Comparison of ENCODE assay signal across 2 cellular contexts in the genomic region with DNA sequence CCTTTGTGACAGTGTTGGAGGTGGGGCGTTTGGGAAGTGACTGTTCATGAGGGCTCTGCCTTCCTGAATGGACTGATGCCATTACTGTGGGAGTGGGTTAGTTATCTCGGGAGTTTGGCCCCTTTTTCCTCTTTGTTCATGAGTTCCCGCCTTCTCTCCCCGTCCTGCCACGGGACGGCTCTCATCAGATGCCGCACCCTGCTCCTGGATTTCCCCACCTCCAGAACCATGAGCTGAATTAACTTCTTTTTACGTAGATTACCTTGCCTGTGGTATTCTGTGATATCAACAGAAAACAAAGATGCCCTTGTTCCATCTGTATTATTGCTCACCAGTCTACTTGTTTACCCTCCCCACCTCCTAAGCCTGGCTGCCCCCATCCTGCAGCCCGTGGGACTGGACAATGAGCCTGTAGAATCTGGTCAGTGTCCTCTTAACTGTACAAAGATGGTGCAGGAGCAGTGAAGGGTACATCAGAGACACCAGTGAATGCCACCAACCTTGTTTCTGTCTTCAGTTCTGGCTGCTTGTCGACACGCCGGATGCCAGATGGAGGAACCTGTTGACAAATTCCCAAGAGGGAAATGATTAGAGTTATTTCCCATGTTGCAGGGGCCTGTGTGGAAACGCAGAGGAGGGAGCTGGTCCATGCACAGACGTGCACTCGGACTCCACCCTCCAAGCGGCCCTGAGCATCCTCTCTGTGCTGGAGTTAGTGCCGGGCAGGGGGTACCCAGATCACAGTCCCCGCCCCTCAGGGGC.
TF ChIP-seq lines count a peak whose summit lies in the region.

No MANE protein-coding gene starts in this region.

TF ChIP-seq in HepG2, 621 proteins besides CTCF, POLR2A, EP300 and RAD21 (continues in another document):
- TF ChIP-seq ZNF644 (CRISPR knock-in tag; IDR thresholded peaks at IDR 0.05; ENCODE audit: low read depth) = 0 out of 2 replicates have a peak, but pooled peaks have one; percentile 53
- peak; percentile 24; the same call in 1 of the 2 replicates for TF ChIP-seq CEBPG (CRISPR knock-in tag; IDR thresholded peaks at IDR 0.05)
- no peak for TF ChIP-seq ZNF230 (CRISPR knock-in tag; IDR thresholded peaks at IDR 0.05)
- TF ChIP-seq, protein P1, sequence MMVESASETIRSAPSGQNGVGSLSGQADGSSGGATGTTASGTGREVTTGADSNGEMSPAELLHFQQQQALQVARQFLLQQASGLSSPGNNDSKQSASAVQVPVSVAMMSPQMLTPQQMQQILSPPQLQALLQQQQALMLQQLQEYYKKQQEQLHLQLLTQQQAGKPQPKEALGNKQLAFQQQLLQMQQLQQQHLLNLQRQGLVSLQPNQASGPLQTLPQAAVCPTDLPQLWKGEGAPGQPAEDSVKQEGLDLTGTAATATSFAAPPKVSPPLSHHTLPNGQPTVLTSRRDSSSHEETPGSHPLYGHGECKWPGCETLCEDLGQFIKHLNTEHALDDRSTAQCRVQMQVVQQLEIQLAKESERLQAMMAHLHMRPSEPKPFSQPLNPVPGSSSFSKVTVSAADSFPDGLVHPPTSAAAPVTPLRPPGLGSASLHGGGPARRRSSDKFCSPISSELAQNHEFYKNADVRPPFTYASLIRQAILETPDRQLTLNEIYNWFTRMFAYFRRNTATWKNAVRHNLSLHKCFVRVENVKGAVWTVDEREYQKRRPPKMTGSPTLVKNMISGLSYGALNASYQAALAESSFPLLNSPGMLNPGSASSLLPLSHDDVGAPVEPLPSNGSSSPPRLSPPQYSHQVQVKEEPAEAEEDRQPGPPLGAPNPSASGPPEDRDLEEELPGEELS (CRISPR knock-in tag; IDR thresholded peaks at IDR 0.05) = peak; percentile 26; the same call in 1 of the 2 replicates
- TF ChIP-seq, protein P2, sequence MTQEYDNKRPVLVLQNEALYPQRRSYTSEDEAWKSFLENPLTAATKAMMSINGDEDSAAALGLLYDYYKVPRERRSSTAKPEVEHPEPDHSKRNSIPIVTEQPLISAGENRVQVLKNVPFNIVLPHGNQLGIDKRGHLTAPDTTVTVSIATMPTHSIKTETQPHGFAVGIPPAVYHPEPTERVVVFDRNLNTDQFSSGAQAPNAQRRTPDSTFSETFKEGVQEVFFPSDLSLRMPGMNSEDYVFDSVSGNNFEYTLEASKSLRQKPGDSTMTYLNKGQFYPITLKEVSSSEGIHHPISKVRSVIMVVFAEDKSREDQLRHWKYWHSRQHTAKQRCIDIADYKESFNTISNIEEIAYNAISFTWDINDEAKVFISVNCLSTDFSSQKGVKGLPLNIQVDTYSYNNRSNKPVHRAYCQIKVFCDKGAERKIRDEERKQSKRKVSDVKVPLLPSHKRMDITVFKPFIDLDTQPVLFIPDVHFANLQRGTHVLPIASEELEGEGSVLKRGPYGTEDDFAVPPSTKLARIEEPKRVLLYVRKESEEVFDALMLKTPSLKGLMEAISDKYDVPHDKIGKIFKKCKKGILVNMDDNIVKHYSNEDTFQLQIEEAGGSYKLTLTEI (CRISPR knock-in tag; conservative IDR thresholded peaks at IDR 0.05) = no peak
- TF ChIP-seq, protein P3, sequence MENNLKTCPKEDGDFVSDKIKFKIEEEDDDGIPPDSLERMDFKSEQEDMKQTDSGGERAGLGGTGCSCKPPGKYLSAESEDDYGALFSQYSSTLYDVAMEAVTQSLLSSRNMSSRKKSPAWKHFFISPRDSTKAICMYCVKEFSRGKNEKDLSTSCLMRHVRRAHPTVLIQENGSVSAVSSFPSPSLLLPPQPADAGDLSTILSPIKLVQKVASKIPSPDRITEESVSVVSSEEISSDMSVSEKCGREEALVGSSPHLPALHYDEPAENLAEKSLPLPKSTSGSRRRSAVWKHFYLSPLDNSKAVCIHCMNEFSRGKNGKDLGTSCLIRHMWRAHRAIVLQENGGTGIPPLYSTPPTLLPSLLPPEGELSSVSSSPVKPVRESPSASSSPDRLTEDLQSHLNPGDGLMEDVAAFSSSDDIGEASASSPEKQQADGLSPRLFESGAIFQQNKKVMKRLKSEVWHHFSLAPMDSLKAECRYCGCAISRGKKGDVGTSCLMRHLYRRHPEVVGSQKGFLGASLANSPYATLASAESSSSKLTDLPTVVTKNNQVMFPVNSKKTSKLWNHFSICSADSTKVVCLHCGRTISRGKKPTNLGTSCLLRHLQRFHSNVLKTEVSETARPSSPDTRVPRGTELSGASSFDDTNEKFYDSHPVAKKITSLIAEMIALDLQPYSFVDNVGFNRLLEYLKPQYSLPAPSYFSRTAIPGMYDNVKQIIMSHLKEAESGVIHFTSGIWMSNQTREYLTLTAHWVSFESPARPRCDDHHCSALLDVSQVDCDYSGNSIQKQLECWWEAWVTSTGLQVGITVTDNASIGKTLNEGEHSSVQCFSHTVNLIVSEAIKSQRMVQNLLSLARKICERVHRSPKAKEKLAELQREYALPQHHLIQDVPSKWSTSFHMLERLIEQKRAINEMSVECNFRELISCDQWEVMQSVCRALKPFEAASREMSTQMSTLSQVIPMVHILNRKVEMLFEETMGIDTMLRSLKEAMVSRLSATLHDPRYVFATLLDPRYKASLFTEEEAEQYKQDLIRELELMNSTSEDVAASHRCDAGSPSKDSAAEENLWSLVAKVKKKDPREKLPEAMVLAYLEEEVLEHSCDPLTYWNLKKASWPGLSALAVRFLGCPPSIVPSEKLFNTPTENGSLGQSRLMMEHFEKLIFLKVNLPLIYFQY (CRISPR knock-in tag; IDR thresholded peaks at IDR 0.05; ENCODE audit: borderline replicate concordance) = no peak
- peak; percentile 59 for TF ChIP-seq PHF21A (CRISPR knock-in tag; IDR thresholded peaks at IDR 0.05)
- TF ChIP-seq, protein P4, sequence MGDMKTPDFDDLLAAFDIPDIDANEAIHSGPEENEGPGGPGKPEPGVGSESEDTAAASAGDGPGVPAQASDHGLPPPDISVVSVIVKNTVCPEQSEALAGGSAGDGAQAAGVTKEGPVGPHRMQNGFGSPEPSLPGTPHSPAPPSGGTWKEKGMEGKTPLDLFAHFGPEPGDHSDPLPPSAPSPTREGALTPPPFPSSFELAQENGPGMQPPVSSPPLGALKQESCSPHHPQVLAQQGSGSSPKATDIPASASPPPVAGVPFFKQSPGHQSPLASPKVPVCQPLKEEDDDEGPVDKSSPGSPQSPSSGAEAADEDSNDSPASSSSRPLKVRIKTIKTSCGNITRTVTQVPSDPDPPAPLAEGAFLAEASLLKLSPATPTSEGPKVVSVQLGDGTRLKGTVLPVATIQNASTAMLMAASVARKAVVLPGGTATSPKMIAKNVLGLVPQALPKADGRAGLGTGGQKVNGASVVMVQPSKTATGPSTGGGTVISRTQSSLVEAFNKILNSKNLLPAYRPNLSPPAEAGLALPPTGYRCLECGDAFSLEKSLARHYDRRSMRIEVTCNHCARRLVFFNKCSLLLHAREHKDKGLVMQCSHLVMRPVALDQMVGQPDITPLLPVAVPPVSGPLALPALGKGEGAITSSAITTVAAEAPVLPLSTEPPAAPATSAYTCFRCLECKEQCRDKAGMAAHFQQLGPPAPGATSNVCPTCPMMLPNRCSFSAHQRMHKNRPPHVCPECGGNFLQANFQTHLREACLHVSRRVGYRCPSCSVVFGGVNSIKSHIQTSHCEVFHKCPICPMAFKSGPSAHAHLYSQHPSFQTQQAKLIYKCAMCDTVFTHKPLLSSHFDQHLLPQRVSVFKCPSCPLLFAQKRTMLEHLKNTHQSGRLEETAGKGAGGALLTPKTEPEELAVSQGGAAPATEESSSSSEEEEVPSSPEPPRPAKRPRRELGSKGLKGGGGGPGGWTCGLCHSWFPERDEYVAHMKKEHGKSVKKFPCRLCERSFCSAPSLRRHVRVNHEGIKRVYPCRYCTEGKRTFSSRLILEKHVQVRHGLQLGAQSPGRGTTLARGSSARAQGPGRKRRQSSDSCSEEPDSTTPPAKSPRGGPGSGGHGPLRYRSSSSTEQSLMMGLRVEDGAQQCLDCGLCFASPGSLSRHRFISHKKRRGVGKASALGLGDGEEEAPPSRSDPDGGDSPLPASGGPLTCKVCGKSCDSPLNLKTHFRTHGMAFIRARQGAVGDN (CRISPR knock-in tag; IDR thresholded peaks at IDR 0.05) = 0 out of 2 replicates have a peak, but pooled peaks have one; percentile 19
- TF ChIP-seq ZNF564 (CRISPR knock-in tag; IDR thresholded peaks at IDR 0.05) = peak; percentile 96
- TF ChIP-seq SP5 (CRISPR knock-in tag; IDR thresholded peaks at IDR 0.05; ENCODE audit: borderline replicate concordance, low read depth) = 0 out of 2 replicates have a peak, but pooled peaks have one; percentile 12

TF ChIP-seq in H1, 55 proteins besides CTCF, POLR2A, EP300 and RAD21:
- TF ChIP-seq KDM1A (IDR thresholded peaks at IDR 0.05; ENCODE audit: borderline replicate concordance, low read length) = no peak
- no peak for TF ChIP-seq TCF12 (IDR thresholded peaks at IDR 0.05; ENCODE audit: low read depth, low read length)
- TF ChIP-seq GABPA (IDR thresholded peaks at IDR 0.05; ENCODE audit: borderline replicate concordance, insufficient read depth, low read length) = no peak
- TF ChIP-seq, protein P5, sequence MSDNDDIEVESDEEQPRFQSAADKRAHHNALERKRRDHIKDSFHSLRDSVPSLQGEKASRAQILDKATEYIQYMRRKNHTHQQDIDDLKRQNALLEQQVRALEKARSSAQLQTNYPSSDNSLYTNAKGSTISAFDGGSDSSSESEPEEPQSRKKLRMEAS (IDR thresholded peaks at IDR 0.05) = no peak
- no peak for TF ChIP-seq CHD1 (IDR thresholded peaks at IDR 0.05; ENCODE audit: low read depth, low read length)
- no peak for TF ChIP-seq RBBP5 (IDR thresholded peaks at IDR 0.05; ENCODE audit: borderline replicate concordance, low read depth, low read length)
- no peak for TF ChIP-seq JUND (IDR thresholded peaks at IDR 0.05; ENCODE audit: low read length)
- no peak for TF ChIP-seq KDM4A (IDR thresholded peaks at IDR 0.05; ENCODE audit: low read depth, low read length, severe bottlenecking)
- no peak for TF ChIP-seq NRF1 (IDR thresholded peaks at IDR 0.05; ENCODE audit: low read depth, low read length)
- no peak for TF ChIP-seq PHF8 (conservative IDR thresholded peaks at IDR 0.05; ENCODE audit: low read depth, low read length)
- no peak for TF ChIP-seq BCL11A (IDR thresholded peaks at IDR 0.05; ENCODE audit: low read depth in 2 of 2, low read length in 2 of 2)
- no peak for TF ChIP-seq HDAC6 (IDR thresholded peaks at IDR 0.05; ENCODE audit: low read depth, low read length)
- TF ChIP-seq BRCA1 (IDR thresholded peaks at IDR 0.05; ENCODE audit: low read depth, low read length) = no peak
- TF ChIP-seq POLR2AphosphoS5 (IDR thresholded peaks at IDR 0.05; ENCODE audit: low read depth, low read length) = no peak
- TF ChIP-seq TBP (IDR thresholded peaks at IDR 0.05; ENCODE audit: low read depth, low read length) = no peak
- no peak for TF ChIP-seq RNF2 (IDR thresholded peaks at IDR 0.05; ENCODE audit: borderline replicate concordance, low read depth, low read length, missing control alignments, poor library complexity, severe bottlenecking)
TF ChIP-seq in H1: peak in this region for 0.
